ENCODE assay signal across 1 cellular context in the genomic region with DNA sequence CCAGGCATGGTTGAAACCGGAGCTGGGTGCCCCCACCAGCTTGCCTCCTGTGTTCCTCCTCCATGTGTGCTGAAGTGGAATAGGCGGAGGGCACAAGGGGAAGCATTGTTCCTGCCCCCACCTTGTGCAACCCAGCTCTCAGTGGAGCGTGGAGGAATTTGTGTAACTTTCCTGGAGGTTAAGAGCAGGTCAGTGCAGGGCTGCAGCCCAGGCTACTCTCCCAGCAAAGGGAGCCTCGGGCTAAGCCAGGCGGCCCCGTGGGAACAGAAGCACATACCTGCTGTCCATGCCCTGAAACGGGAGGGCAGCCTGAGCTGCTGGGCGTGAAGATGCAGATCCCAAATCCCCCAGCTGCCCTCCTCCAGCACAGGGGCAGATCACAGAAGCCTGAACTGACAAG.
TF ChIP-seq lines count a peak whose summit lies in the region.

No MANE protein-coding gene starts in this region.

TF ChIP-seq in HepG2, 621 proteins besides CTCF, POLR2A, EP300 and RAD21 (continued from another document):
- TF ChIP-seq TERF1 (CRISPR knock-in tag; IDR thresholded peaks at IDR 0.05): no peak
- TF ChIP-seq, protein P1, sequence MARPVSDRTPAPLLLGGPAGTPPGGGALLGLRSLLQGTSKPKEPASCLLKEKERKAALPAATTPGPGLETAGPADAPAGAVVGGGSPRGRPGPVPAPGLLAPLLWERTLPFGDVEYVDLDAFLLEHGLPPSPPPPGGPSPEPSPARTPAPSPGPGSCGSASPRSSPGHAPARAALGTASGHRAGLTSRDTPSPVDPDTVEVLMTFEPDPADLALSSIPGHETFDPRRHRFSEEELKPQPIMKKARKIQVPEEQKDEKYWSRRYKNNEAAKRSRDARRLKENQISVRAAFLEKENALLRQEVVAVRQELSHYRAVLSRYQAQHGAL (CRISPR knock-in tag; IDR thresholded peaks at IDR 0.05; ENCODE audit: not compliant biosample characterization): no peak
- TF ChIP-seq ZNF337 (CRISPR knock-in tag; IDR thresholded peaks at IDR 0.05; ENCODE audit: borderline replicate concordance, low read depth): no peak
- TF ChIP-seq GTF3A (CRISPR knock-in tag; conservative IDR thresholded peaks at IDR 0.05): no peak
- TF ChIP-seq ATAD3A (CRISPR knock-in tag; IDR thresholded peaks at IDR 0.05): no peak
- no peak for TF ChIP-seq ZKSCAN1 (IDR thresholded peaks at IDR 0.05; ENCODE audit: low read length)
